ENCODE assay signal across 13 cellular contexts in genomic region chr5:172407241-172407691, GRCh38. TPM values are rescaled to one million over a fixed set of nuclear protein-coding genes. Genes with fewer than 3 reads are reported as not detected.
DNase-seq lines count a peak whose midpoint lies in the region; ATAC-seq, FAIRE-seq and TF ChIP-seq lines count a peak whose summit lies in the region.
"Had no signal": no experiment of that assay in that cellular context is flagged by ENCODE, and none has a peak within 500 bp of the region (broad histone marks: within the 10 kb centered on the region; RNA-seq: fewer than 3 reads in every experiment).

No MANE protein-coding gene starts in this region.

- no peaks in the 10 kb centered on the region for H3K27me3 ChIP-seq in Panc1 (ENCODE audit: control insufficient read depth, insufficient read depth, low read length)
- no peaks in the 10 kb centered on the region for H3K27me3 ChIP-seq in transverse colon
- H3K27me3 ChIP-seq: brain microvascular endothelial cell had no signal

- H3K4me1 ChIP-seq in Panc1 (ENCODE audit: control insufficient read depth, insufficient read depth, low read length) (peaks cover 3% of the 10 kb centered on the region; the same call in 1 of the 2 replicates), mucosa of descending colon (ENCODE audit: low read depth) (no peaks in the 10 kb centered on the region), transverse colon (peaks cover 15 to 42% (median 18%) of the 10 kb centered on the region in 4 donors)

- no TSS peak for BruUV-seq in Panc1 (replicated peaks; lab: Mats Ljungman, UMichigan)

- H3K9me3 ChIP-seq in Panc1 (ENCODE audit: control insufficient read depth, insufficient read depth, low read depth, low read length) (no peaks in the 10 kb centered on the region), mucosa of descending colon (no peaks in the 10 kb centered on the region), transverse colon (no peaks in the 10 kb centered on the region)
- H3K9me3 ChIP-seq: thoracic aorta had no signal

- in situ Hi-C loops in Panc1 (cut with HindIII; ENCODE audit: low pct_unique_long_range_greater_than_20kb, low sequenced_read_pairs): no loop called here
- in situ Hi-C loops in transverse colon (cut with MboI; ENCODE audit: low pct_ligation_motif_present in 1 of 4, low pct_unique_long_range_greater_than_20kb in 1 of 4, low sequenced_read_pairs in 3 of 4): no loop called here

- TF ChIP-seq POLR2A in transverse colon (IDR thresholded peaks at IDR 0.05): no peak

- POLR2A ChIA-PET in Panc1 (lab: Charles Lee): interaction anchor here (0.5 kb wide), 1 partner anchor 748 kb away, joined by 3 read pairs; no protein-coding TSS in a partner anchor

- CTCF ChIA-PET in Panc1 (lab: Charles Lee): interaction anchor here (0.5 kb wide), 1 partner anchor 409 kb away, joined by 3 read pairs; no protein-coding TSS in a partner anchor

- H3K4me3 ChIP-seq in Panc1 (ENCODE audit: low read depth in 2 of 2, low read length in 2 of 2): no peak overlapping the region
- H3K4me3 ChIP-seq in mucosa of descending colon: no peak overlapping the region
- no peak overlapping the region for H3K4me3 ChIP-seq in transverse colon
- H3K4me3 ChIP-seq: thoracic aorta had no signal

- H3K27ac ChIP-seq in Panc1 (ENCODE audit: low read length) (no peak overlapping the region), transverse colon (peak overlapping the region; percentile 18 to 50 (median 39))
- H3K27ac ChIP-seq: brain microvascular endothelial cell had no signal

- no peak for FAIRE-seq in frontal cortex (lab: Jason Lieb, UNC)

- 70% methylated on average over 3 of the region's 3 CpGs; no CpG with 5 or more reads in 1 of the 2 donors for WGBS in transverse colon (ENCODE audit: low coverage in 1 of 2), 2 donors

- no peak for TF ChIP-seq EP300 in transverse colon (IDR thresholded peaks at IDR 0.05; ENCODE audit: low read depth)

- intact Hi-C loops in Panc1 (cut with micrococcal nuclease; ENCODE audit: unreplicated experiment): no loop called here
- intact Hi-C loops in mucosa of descending colon (cut with DNase I, micrococcal nuclease): no loop called here
- intact Hi-C loops in transverse colon (cut with DNase I; ENCODE audit: low total_unique reads): no loop called here

- TF ChIP-seq CTCF in Panc1 (IDR thresholded peaks at IDR 0.05) (no peak), mucosa of descending colon (IDR thresholded peaks at IDR 0.05) (no peak), transverse colon (IDR thresholded peaks at IDR 0.05) (no peak)

- DNase-seq in Panc1 (ENCODE audit: low read depth, low spot score) (no peak), dermis blood vessel endothelial cell (peak; percentile 33), mucosa of descending colon (no peak), transverse colon (no peak), T-helper 9 cell (no peak), frontal cortex (ENCODE audit: low spot score in 2 of 2) (no peak)
- DNase-seq in stimulated activated naive CD8-positive, alpha-beta T cell treated with anti-CD3 and anti-CD28 coated beads, Interleukin-15, Interleukin-2, amounts not matched to agents 100 U/mL and 50 U/mL, for 24 hours: no peak
- DNase-seq in activated CD8-positive, alpha-beta memory T cell treated with anti-CD3 and anti-CD28 coated beads, Interleukin-2, amount 50 U/mL, for 48 hours: no peak
- DNase-seq: activated CD4-positive, alpha-beta T cell treated with anti-CD3 and anti-CD28 coated beads, Interleukin-2, amount 10 ng/mL, durations not matched to agents 24 days and 14 days; brain microvascular endothelial cell; erythroblast; Kasumi-1 had no signal

- H3K36me3 ChIP-seq in Panc1 (ENCODE audit: control insufficient read depth, insufficient read depth, low read length) (no peaks in the 10 kb centered on the region; the same call in 1 of the 2 replicates), mucosa of descending colon (ENCODE audit: low read depth) (no peaks in the 10 kb centered on the region), transverse colon (no peaks in the 10 kb centered on the region)

- 0 out of 2 replicates have a peak, but pooled peaks have one; percentile 28 for ATAC-seq in Panc1
- ATAC-seq in mucosa of descending colon: peak; percentile 15
- no peak for ATAC-seq in stimulated activated naive CD8-positive, alpha-beta T cell treated with anti-CD3 and anti-CD28 coated beads, Interleukin-15, Interleukin-2, amounts not matched to agents 100 U/mL and 50 U/mL, for 24 hours

RNA-seq across cellular contexts. Expression of gene SH3PXD2B, which starts 47.1 kb away (rescaled TPM):
- total RNA-seq in Panc1 (2021; ENCODE audit: unreplicated experiment): 39.7 TPM
- 45.0 TPM for polyA plus RNA-seq in Panc1 (2012; ENCODE audit: insufficient read length)
- total RNA-seq in dermis blood vessel endothelial cell: 15.0 and 29.4 TPM in 2 replicates
- total RNA-seq in mucosa of descending colon: 10 to 100 TPM in 2 of 3 donors, 1 to 10 TPM in 1; 5.4 to 28.7 (median 19.9) TPM
- 10 to 100 TPM; 10.2 to 26.6 (median 14.6) TPM for total RNA-seq in transverse colon
- 13.0 TPM for total RNA-seq in frontal cortex
